ENCODE assay signal across 16 cellular contexts in genomic region chr7:50399206-50399605, GRCh38.
"Had no signal": no experiment of that assay in that cellular context is flagged by ENCODE, and none has a peak within 500 bp of the region (broad histone marks: within the 10 kb centered on the region; RNA-seq: fewer than 3 reads in every experiment).

No MANE protein-coding gene starts in this region.

- FAIRE-seq: bronchial epithelial cell had no signal

- H3K4me1 ChIP-seq: tibial artery, vagina had no signal

- H3K27ac ChIP-seq: dorsolateral prefrontal cortex, esophagus squamous epithelium, tibial artery, vagina had no signal

- H3K4me3 ChIP-seq: esophagus squamous epithelium, mucosa of descending colon, tibial artery, vagina had no signal

- H3K27me3 Mint-ChIP-seq: activated CD4-positive, alpha-beta T cell treated with anti-CD3 and anti-CD28 coated beads for 36 hours; activated CD8-positive, alpha-beta T cell treated with anti-CD3 and anti-CD28 coated beads for 36 hours; activated naive CD8-positive, alpha-beta T cell treated with anti-CD3 and anti-CD28 coated beads, Interleukin-2, amount 10 ng/mL, durations not matched to agents 7 days and 5 days had no signal

- DNase-seq: activated CD4-positive, alpha-beta T cell treated with anti-CD3 and anti-CD28 coated beads for 36 hours; activated CD8-positive, alpha-beta memory T cell treated with anti-CD3 and anti-CD28 coated beads, Interleukin-2, amount 50 U/mL, for 48 hours; activated CD8-positive, alpha-beta T cell treated with anti-CD3 and anti-CD28 coated beads for 36 hours; activated naive CD8-positive, alpha-beta T cell treated with anti-CD3 and anti-CD28 coated beads, Interleukin-2, amount 10 ng/mL, durations not matched to agents 7 days and 5 days; aorta; dorsolateral prefrontal cortex; esophagus squamous epithelium; foreskin fibroblast; head of caudate nucleus; mucosa of descending colon; nephron progenitor cell; stimulated activated CD4-positive, alpha-beta T cell treated with anti-CD3 and anti-CD28 coated beads, Interleukin-4, amount 100 ng/mL, for 1 hour; tibial artery had no signal

- H3K27ac Mint-ChIP-seq: nephron progenitor cell had no signal

- H3K36me3 ChIP-seq: tibial artery, vagina had no signal

- H3K9me3 ChIP-seq: esophagus squamous epithelium, mucosa of descending colon, tibial artery, vagina had no signal

- H3K9me3 Mint-ChIP-seq: activated CD8-positive, alpha-beta T cell treated with anti-CD3 and anti-CD28 coated beads for 36 hours; activated naive CD8-positive, alpha-beta T cell treated with anti-CD3 and anti-CD28 coated beads, Interleukin-2, amount 10 ng/mL, durations not matched to agents 7 days and 5 days; T-helper 2 cell treated with Interferon-gamma antibody and Interleukin-4, amounts not matched to agents 5 μg/mL and 100 μg/mL, for 36 hours had no signal

- H3K4me3 Mint-ChIP-seq: activated CD4-positive, alpha-beta T cell treated with anti-CD3 and anti-CD28 coated beads for 36 hours; activated CD8-positive, alpha-beta T cell treated with anti-CD3 and anti-CD28 coated beads for 36 hours; activated naive CD8-positive, alpha-beta T cell treated with anti-CD3 and anti-CD28 coated beads, Interleukin-2, amount 10 ng/mL, durations not matched to agents 7 days and 5 days; nephron progenitor cell had no signal

- ATAC-seq: activated CD4-positive, alpha-beta T cell treated with anti-CD3 and anti-CD28 coated beads for 36 hours; activated CD8-positive, alpha-beta T cell treated with anti-CD3 and anti-CD28 coated beads for 36 hours; mucosa of descending colon had no signal

- H3K4me1 Mint-ChIP-seq: nephron progenitor cell had no signal
